ENCODE assay signal across 29 cellular contexts in the genomic region with DNA sequence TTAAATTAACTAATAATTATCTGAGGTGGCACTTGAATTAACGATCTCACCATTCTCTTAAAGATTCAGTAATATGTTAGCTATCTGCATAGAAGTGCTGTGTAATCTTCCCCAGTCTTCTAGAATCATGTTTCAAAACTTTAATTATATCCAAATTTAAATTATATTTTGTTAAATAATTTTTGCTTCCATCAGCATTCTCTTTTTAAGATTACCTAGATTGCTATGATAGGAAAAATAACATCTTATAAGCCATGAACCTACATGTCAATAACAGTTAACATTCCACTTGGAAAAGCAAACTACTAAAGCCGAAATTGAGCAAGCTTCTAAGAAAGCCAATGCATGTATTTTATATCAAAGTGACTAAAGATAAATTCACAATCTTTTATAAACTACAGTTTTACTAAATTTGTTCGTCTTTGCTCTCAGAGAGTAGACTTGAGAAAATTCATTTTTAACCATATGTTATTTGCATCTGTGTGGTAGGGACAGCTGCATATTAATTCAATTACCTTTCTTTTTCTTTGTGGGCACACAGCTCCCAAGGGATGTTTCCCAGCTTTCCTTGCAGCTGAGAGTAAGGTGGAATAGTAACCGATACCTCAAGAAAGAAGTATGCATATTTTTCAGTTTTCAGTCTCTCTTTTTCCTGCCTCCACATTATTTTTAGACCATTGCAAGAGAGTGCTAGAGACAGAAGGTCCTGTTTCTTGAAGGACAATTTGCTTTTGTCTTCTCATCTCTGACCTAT.
DNase-seq lines count a peak whose midpoint lies in the region; ATAC-seq, FAIRE-seq and TF ChIP-seq lines count a peak whose summit lies in the region.
"Had no signal": no experiment of that assay in that cellular context is flagged by ENCODE, and none has a peak within 500 bp of the region (broad histone marks: within the 10 kb centered on the region; RNA-seq: fewer than 3 reads in every experiment).

No MANE protein-coding gene starts in this region.

- H3K9ac ChIP-seq in Karpas-422 (ENCODE audit: low read length): no peak overlapping the region
- no peak overlapping the region for H3K9ac ChIP-seq in K562 (ENCODE audit: insufficient read depth in 1 of 2, low read depth in 2 of 2, low read length in 2 of 2)

- peak overlapping the region; percentile 3 for H3K27ac Mint-ChIP-seq in nephron progenitor cell
- H3K27ac Mint-ChIP-seq: CD4-positive, alpha-beta memory T cell; T-helper 1 cell treated with Interleukin-12 subunit alpha and Interleukin-12 subunit beta and Interleukin-4 antibody, amounts not matched to agents 30 μg/mL and 1 μg/mL, for 36 hours had no signal

- H3K36me3 ChIP-seq in Karpas-422 (ENCODE audit: insufficient read depth, low read length) (no peaks in the 10 kb centered on the region), K562 (ENCODE audit: control insufficient read depth, insufficient read depth, low read length) (no peaks in the 10 kb centered on the region)

- H3K79me2 ChIP-seq in Karpas-422 (ENCODE audit: low read length) (no peaks in the 10 kb centered on the region), K562 (ENCODE audit: control insufficient read depth, insufficient read depth, low read length) (no peaks in the 10 kb centered on the region)

- H3K9me2 ChIP-seq in Karpas-422 (replicated peaks; ENCODE audit: insufficient read depth, low read length): no peaks in the 10 kb centered on the region

- peaks cover 78% of the 10 kb centered on the region for H3K4me1 ChIP-seq in Karpas-422 (ENCODE audit: low read length)
- no peaks in the 10 kb centered on the region for H3K4me1 ChIP-seq in K562 (replicated peaks in 1 of 2; ENCODE audit: control insufficient read depth in 2 of 2, insufficient read depth in 2 of 2, low read length in 2 of 2)
- H3K4me1 ChIP-seq: Caco-2 had no signal

- H2AFZ ChIP-seq in Karpas-422 (ENCODE audit: low read length) (no peak overlapping the region), K562 (ENCODE audit: low read depth, low read length) (no peak overlapping the region)

- H3K4me1 Mint-ChIP-seq in nephron progenitor cell: peaks cover 5% of the 10 kb centered on the region
- H3K4me1 Mint-ChIP-seq: CD4-positive, alpha-beta memory T cell had no signal

- H3K4me3 ChIP-seq in Karpas-422 (ENCODE audit: low read length) (peak overlapping the region; percentile 22; the same call in 1 of the 2 replicates), K562 (no peak overlapping the region)
- H3K4me3 ChIP-seq: SK-N-MC had no signal

- no peak overlapping the region for H3K27ac ChIP-seq in Karpas-422 (ENCODE audit: low read length)
- H3K27ac ChIP-seq in K562 (ENCODE audit: extremely low read depth, low read depth, low read length): no peak overlapping the region
- H3K27ac ChIP-seq: RWPE1, SK-N-MC had no signal

- H3K9me3 Mint-ChIP-seq in nephron progenitor cell: no peaks in the 10 kb centered on the region
- H3K9me3 Mint-ChIP-seq: T-helper 1 cell treated with Interleukin-12 subunit alpha and Interleukin-12 subunit beta and Interleukin-4 antibody, amounts not matched to agents 30 μg/mL and 1 μg/mL, for 36 hours had no signal

- H4K20me1 ChIP-seq in Karpas-422 (ENCODE audit: insufficient read depth, low read depth, low read length) (no peaks in the 10 kb centered on the region), K562 (replicated peaks; ENCODE audit: control insufficient read depth, insufficient read depth, low read length) (no peaks in the 10 kb centered on the region)

- no peaks in the 10 kb centered on the region for H3K27me3 Mint-ChIP-seq in nephron progenitor cell (ENCODE audit: low read depth, poor library complexity)
- H3K27me3 Mint-ChIP-seq: CD4-positive, alpha-beta memory T cell had no signal

- TF ChIP-seq EP300 in K562 (IDR thresholded peaks at IDR 0.05; ENCODE audit: low read length): no peak

- H3K27me3 ChIP-seq in Karpas-422 (ENCODE audit: low read length) (no peaks in the 10 kb centered on the region), K562 (ENCODE audit: control insufficient read depth in 2 of 2, insufficient read depth in 2 of 2, low read length in 2 of 2) (no peaks in the 10 kb centered on the region)

- BruUV-seq in K562 (replicated peaks; lab: Mats Ljungman, UMichigan): no TSS peak

- DNase-seq in NCI-H82 (lab: John Stamatoyannopoulos, UW) (peak; percentile 39), NCI-H82 treated with DMSO at 0.1 percent for 48 hours (lab: John Stamatoyannopoulos, UW; ENCODE audit: unreplicated experiment) (no peak), Karpas-422 (no peak), K562 (ENCODE audit: extremely low read depth in 1 of 4, low spot score in 3 of 4) (no peak), nephron progenitor cell (no peak), COLO829 (ENCODE audit: low spot score) (no peak), frontal cortex (ENCODE audit: low spot score in 2 of 2) (no peak)
- no peak for DNase-seq in activated CD4-positive, alpha-beta T cell treated with anti-CD3 and anti-CD28 coated beads for 1 hour
- DNase-seq: AML-193; C1 segment of cervical spinal cord; Caco-2; CD4-positive, alpha-beta memory T cell; DMS79 treated with DMSO at 0.1 percent for 48 hours; GOT3; HCEC 1CT; Kasumi-1; NCI-H1105 treated with DMSO at 0.1 percent for 48 hours; NCI-H146; NCI-H2029; NCI-H345; NCI-H524 treated with DMSO at 0.1 percent for 48 hours; SHP77; SW 1271 had no signal

- H3K4me2 ChIP-seq in Karpas-422 (ENCODE audit: low read depth, low read length, poor library complexity, severe bottlenecking) (peak overlapping the region; percentile 52), K562 (ENCODE audit: insufficient read depth, low read length) (no peak overlapping the region)

- H3K4me3 Mint-ChIP-seq in nephron progenitor cell: no peak overlapping the region
- H3K4me3 Mint-ChIP-seq: CD4-positive, alpha-beta memory T cell; T-helper 1 cell treated with Interleukin-12 subunit alpha and Interleukin-12 subunit beta and Interleukin-4 antibody, amounts not matched to agents 30 μg/mL and 1 μg/mL, for 36 hours had no signal

- no peak for FAIRE-seq in K562 (lab: Jason Lieb, UNC)
- FAIRE-seq in frontal cortex (lab: Jason Lieb, UNC): no peak
- FAIRE-seq: A204.1, GM12892 had no signal

- H3K9me3 ChIP-seq in Karpas-422 (ENCODE audit: low read length) (no peaks in the 10 kb centered on the region), K562 (replicated peaks; ENCODE audit: control insufficient read depth, insufficient read depth, low read depth, low read length) (no peaks in the 10 kb centered on the region)
- H3K9me3 ChIP-seq: Caco-2 had no signal

- TF ChIP-seq CTCF in K562 (IDR thresholded peaks at IDR 0.05 in 2 of 3, conservative IDR thresholded peaks at IDR 0.05 in 1 of 3; ENCODE audit: insufficient read depth in 2 of 3, low read depth in 1 of 3, low read length in 3 of 3): no peak
- no peak for TF ChIP-seq CTCF in nephron progenitor cell (IDR thresholded peaks at IDR 0.05)

- no peak for TF ChIP-seq POLR2A in K562 (conservative IDR thresholded peaks at IDR 0.05)

- H3K9me1 ChIP-seq in K562 (ENCODE audit: control insufficient read depth, insufficient read depth, low read length): no peaks in the 10 kb centered on the region

- intact Hi-C loops in K562 (cut with micrococcal nuclease): no loop called here

- POLR2A ChIA-PET in K562 (lab: Yijun Ruan, JAX): no interaction called here

- WGBS in K562 (ENCODE audit: insufficient coverage, low coverage, missing lambda C conversion rate): 0% methylated on average over 4 of the region's 4 CpGs

- CTCF ChIA-PET in K562 (lab: Yijun Ruan, JAX; ENCODE audit: low intra/inter-chr PET ratio): no interaction called here

- no peak for ATAC-seq in K562
- ATAC-seq: Panc1 had no signal

- in situ Hi-C loops in K562 (cut with MboI): no loop called here

- H3K36me3 Mint-ChIP-seq in nephron progenitor cell (ENCODE audit: low read depth): no peaks in the 10 kb centered on the region
- H3K36me3 Mint-ChIP-seq: CD4-positive, alpha-beta memory T cell had no signal

- no peak for TF ChIP-seq RAD21 in K562 (CRISPR knock-in tag; conservative IDR thresholded peaks at IDR 0.05 in 1 of 2, IDR thresholded peaks at IDR 0.05 in 1 of 2)

TF ChIP-seq in K562, 482 proteins besides CTCF, POLR2A, EP300 and RAD21:
- 0 out of 2 replicates have a peak, but pooled peaks have one; percentile 8 for TF ChIP-seq ZNF316 (IDR thresholded peaks at IDR 0.05)
- TF ChIP-seq RBM14 (IDR thresholded peaks at IDR 0.05; ENCODE audit: borderline replicate concordance, insufficient read depth, low read depth, low read length): no peak
- TF ChIP-seq RUNX1 (IDR thresholded peaks at IDR 0.05; ENCODE audit: low read depth): no peak
TF ChIP-seq in K562: peak in this region for 1.
